In genomic region chr14:35261774-35262173, GRCh38 we compare ENCODE assay signal across 12 cellular contexts. TPM values are rescaled to one million over a fixed set of nuclear protein-coding genes. Genes with fewer than 3 reads are reported as not detected.
DNase-seq lines count a peak whose midpoint lies in the region; ATAC-seq and TF ChIP-seq lines count a peak whose summit lies in the region.
"Had no signal": no experiment of that assay in that cellular context is flagged by ENCODE, and none has a peak within 500 bp of the region (broad histone marks: within the 10 kb centered on the region; RNA-seq: fewer than 3 reads in every experiment).

No MANE protein-coding gene starts in this region.

- no peak overlapping the region for H3K4me3 ChIP-seq in AG09309 (ENCODE audit: control insufficient read depth, low read depth, low read length)

- peak; percentile 22 for TF ChIP-seq CTCF in AG09309 (IDR thresholded peaks at IDR 0.05; ENCODE audit: control insufficient read depth, insufficient read depth, low read depth, low read length, missing control alignments)

- intact Hi-C loops in left colon (cut with DNase I, micrococcal nuclease) = no loop called here

- DNase-seq in AG09309 (ENCODE audit: low read depth) = no peak
- DNase-seq in HT-29 (ENCODE audit: low spot score) = peak; percentile 8
- DNase-seq in cerebellar cortex (ENCODE audit: low spot score) = peak; percentile 11
- DNase-seq in left colon = no peak
- DNase-seq in NCI-H2196 (lab: John Stamatoyannopoulos, UW; ENCODE audit: unreplicated experiment) = no peak
- no peak for DNase-seq in activated gamma-delta T cell treated with Interleukin-2 at 50 U/mL for 16 hours
- DNase-seq: activated T-cell treated with anti-CD3 and anti-CD28 coated beads, Interleukin-2, amount 50 U/mL, for 48 hours; NCI-H2081; posterior cingulate gyrus had no signal

- ATAC-seq in left colon = peak; percentile 29
- ATAC-seq in GM21717 (IDR thresholded peaks at IDR 0.05; ENCODE audit: unreplicated experiment) = no peak
- no peak for ATAC-seq in HG02870 (IDR thresholded peaks at IDR 0.05; ENCODE audit: unreplicated experiment)
- ATAC-seq: Panc1 had no signal

RNA-seq across cellular contexts. Expression of gene PSMA6, which starts 30.4 kb away (rescaled TPM):
- 80.3 and 112 TPM in 2 replicates for total RNA-seq in HT-29 (2014; rRNA removed; shearing (Covaris generic))
- total RNA-seq in left colon = 100 to 1,000 TPM; 138 to 171 TPM

Comparison
In these comparisons a context has a peak if more than half of its experiments do, and no peak if none do; other contexts are left out.
1. DNase-seq: peak in HT-29 (single experiment) and cerebellar cortex (single experiment); none in AG09309 (single experiment), left colon (0 of 2), NCI-H2196 (single experiment) and activated gamma-delta T cell treated with Interleukin-2 at 50 U/mL for 16 hours (single experiment).